Comparison of ENCODE assay signal across 8 cellular contexts in the genomic region with DNA sequence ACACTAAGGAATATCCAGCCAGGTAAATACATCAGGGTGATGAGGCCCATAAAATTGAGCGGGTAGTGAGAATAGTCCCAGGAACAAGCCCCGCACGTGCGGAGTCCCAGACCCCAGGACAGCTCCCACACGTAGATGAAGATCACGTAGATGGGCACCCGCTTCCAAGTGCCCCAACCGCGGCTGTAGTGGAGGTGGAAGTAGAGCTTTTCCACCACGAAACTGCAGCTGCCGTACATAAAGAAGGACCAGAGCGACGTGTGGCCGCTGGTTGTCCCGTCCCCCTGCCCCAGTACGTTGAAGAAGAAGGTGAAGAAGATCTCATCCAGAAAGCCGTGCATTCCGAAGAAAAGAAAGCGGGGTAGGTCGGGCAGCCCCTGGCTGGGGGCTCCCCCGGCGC. TPM values are rescaled to one million over a fixed set of nuclear protein-coding genes. Genes with fewer than 3 reads are reported as not detected.
A peak's percentile ranks its signal among the peaks of the same experiment; 100 is the strongest.
DNase-seq lines count a peak whose midpoint lies in the region; ATAC-seq lines count a peak whose summit lies in the region.

No MANE protein-coding gene starts in this region.

- in situ Hi-C loops in SK-MEL-5 (cut with HindIII; ENCODE audit: low pct_unique_long_range_greater_than_20kb, low sequenced_read_pairs), result no loop called here

- peak overlapping the region; percentile 49 for H3K4me3 Mint-ChIP-seq in stimulated activated memory B cell treated with anti-CD40 and anti-IgM and Interleukin-4, amounts not matched to agents 10 μg/mL and 1 μg/mL and 100 μg/mL, for 72 hours

- ATAC-seq in stimulated activated memory B cell treated with anti-CD40 and anti-IgM and Interleukin-4, amounts not matched to agents 10 μg/mL and 1 μg/mL and 100 μg/mL, for 72 hours, result no peak
- ATAC-seq in GM18873 (IDR thresholded peaks at IDR 0.05; ENCODE audit: low FRiP score, unreplicated experiment), result no peak

- peaks cover 42% of the 10 kb centered on the region for H3K27me3 Mint-ChIP-seq in stimulated activated memory B cell treated with anti-CD40 and anti-IgM and Interleukin-4, amounts not matched to agents 10 μg/mL and 1 μg/mL and 100 μg/mL, for 72 hours

- H3K36me3 Mint-ChIP-seq in stimulated activated memory B cell treated with anti-CD40 and anti-IgM and Interleukin-4, amounts not matched to agents 10 μg/mL and 1 μg/mL and 100 μg/mL, for 72 hours, result no peaks in the 10 kb centered on the region

- H3K4me3 ChIP-seq in iPS-11a (ENCODE audit: low read depth, low read length), result peak overlapping the region; percentile 58

- no peaks in the 10 kb centered on the region for H3K9me3 Mint-ChIP-seq in stimulated activated memory B cell treated with anti-CD40 and anti-IgM and Interleukin-4, amounts not matched to agents 10 μg/mL and 1 μg/mL and 100 μg/mL, for 72 hours

- DNase-seq in NCI-H82 (lab: John Stamatoyannopoulos, UW) (peak; percentile 49), NCI-H82 treated with DMSO at 0.1 percent for 48 hours (lab: John Stamatoyannopoulos, UW; ENCODE audit: unreplicated experiment) (no peak), SK-MEL-5 (ENCODE audit: low read depth, low spot score) (peak; percentile 8), amniotic stem cell (lab: John Stamatoyannopoulos, UW) (no peak), AML-193 (lab: John Stamatoyannopoulos, UW) (no peak)

- H3K27ac Mint-ChIP-seq in stimulated activated memory B cell treated with anti-CD40 and anti-IgM and Interleukin-4, amounts not matched to agents 10 μg/mL and 1 μg/mL and 100 μg/mL, for 72 hours, result no peak overlapping the region

- peaks cover 14% of the 10 kb centered on the region for H3K4me1 Mint-ChIP-seq in stimulated activated memory B cell treated with anti-CD40 and anti-IgM and Interleukin-4, amounts not matched to agents 10 μg/mL and 1 μg/mL and 100 μg/mL, for 72 hours

RNA-seq across cellular contexts. Expression of a gene that starts 0.9 kb away (rescaled TPM):
- 0.88 and 1.5 TPM in 2 replicates for total RNA-seq in SK-MEL-5 (2014; rRNA removed; shearing (Covaris generic))
- polyA plus RNA-seq in SK-MEL-5 (2015; cell fraction: cytosol; rRNA removed), result 0.54 and 1.9 TPM in 2 replicates
- 0.44 TPM in 1 of 2 replicates, not detected in the other for polyA plus RNA-seq in SK-MEL-5 (2015; cell fraction: nucleus; rRNA removed)

Comparison
In these comparisons a context has a peak if more than half of its experiments do, and no peak if none do; other contexts are left out.
1. DNase-seq: peak in NCI-H82 (single experiment) and SK-MEL-5 (single experiment); none in NCI-H82 treated with DMSO at 0.1 percent for 48 hours (single experiment), amniotic stem cell (single experiment) and AML-193 (0 of 2).